Comparison of ENCODE assay signal across 32 cellular contexts in genomic region chr15:23518104-23518503, GRCh38. TPM values are rescaled to one million over a fixed set of nuclear protein-coding genes. Genes with fewer than 3 reads are reported as not detected.
"Had no signal": no experiment of that assay in that cellular context is flagged by ENCODE, and none has a peak within 500 bp of the region (broad histone marks: within the 10 kb centered on the region; RNA-seq: fewer than 3 reads in every experiment).

No MANE protein-coding gene starts in this region.

- H3K36me3 ChIP-seq: ascending aorta, cardiac muscle cell, gastrocnemius medialis, left ventricle myocardium inferior, prostate gland, sigmoid colon, tibial artery had no signal

- H3K4me3 Mint-ChIP-seq: activated B cell treated with CpG ODN at 0.5 μM for 24 hours; activated CD4-positive, alpha-beta T cell treated with anti-CD3 and anti-CD28 coated beads for 36 hours; activated naive CD4-positive, alpha-beta T cell treated with anti-CD3 and anti-CD28 coated beads, Interleukin-2, amount 10 ng/mL, durations not matched to agents 7 days and 5 days; activated naive CD8-positive, alpha-beta T cell treated with anti-CD3 and anti-CD28 coated beads, Interleukin-2, amount 10 ng/mL, durations not matched to agents 7 days and 5 days; brain; effector memory CD8-positive, alpha-beta T cell; nephron; stimulated activated memory B cell treated with anti-CD40 and anti-IgM and Interleukin-4, amounts not matched to agents 10 μg/mL and 1 μg/mL and 100 μg/mL, for 72 hours; stimulated activated naive CD8-positive, alpha-beta T cell treated with anti-CD3 and anti-CD28 coated beads, Interleukin-15, amount 100 ng/mL, for 72 hours had no signal

- H3K9me3 Mint-ChIP-seq: activated B cell treated with CpG ODN at 0.5 μM for 24 hours; activated naive CD4-positive, alpha-beta T cell treated with anti-CD3 and anti-CD28 coated beads, Interleukin-2, amount 10 ng/mL, durations not matched to agents 7 days and 5 days; stimulated activated memory B cell treated with anti-CD40 and anti-IgM and Interleukin-4, amounts not matched to agents 10 μg/mL and 1 μg/mL and 100 μg/mL, for 72 hours; stimulated activated naive CD8-positive, alpha-beta T cell treated with anti-CD3 and anti-CD28 coated beads, Interleukin-15, amount 100 ng/mL, for 72 hours had no signal

- H3K9me3 ChIP-seq: ascending aorta, gastrocnemius medialis, left ventricle myocardium inferior, mucosa of descending colon, prostate gland, sigmoid colon, tibial artery had no signal

- DNase-seq: activated B cell treated with CpG ODN at 0.5 μM for 24 hours; activated CD4-positive, alpha-beta T cell treated with anti-CD3 and anti-CD28 coated beads for 36 hours; activated CD4-positive, alpha-beta T cell treated with anti-CD3 and anti-CD28 coated beads, Interleukin-2, amount 50 U/mL, for 4 hours; activated effector memory CD4-positive, alpha-beta T cell treated with Interleukin-2 at 50 U/mL for 16 hours; activated naive CD4-positive, alpha-beta T cell treated with anti-CD3 and anti-CD28 coated beads, Interleukin-2, amount 10 ng/mL, durations not matched to agents 7 days and 5 days; activated naive CD8-positive, alpha-beta T cell treated with anti-CD3 and anti-CD28 coated beads, Interleukin-2, amount 10 ng/mL, durations not matched to agents 7 days and 5 days; activated T-cell treated with anti-CD3 and anti-CD28 coated beads for 4 hours; cortex of kidney; effector memory CD8-positive, alpha-beta T cell; erythroblast; gastrocnemius medialis; glutamatergic neuron; islet precursor cell; left ventricle myocardium inferior; mucosa of descending colon; sigmoid colon; stimulated activated CD4-positive, alpha-beta T cell treated with anti-CD3 and anti-CD28 coated beads, Interleukin-1b, Interleukin-23, amount 100 ng/mL, for 48 hours; stimulated activated CD4-positive, alpha-beta T cell treated with anti-CD3 and anti-CD28 coated beads, Interleukin-4, amount 100 ng/mL, for 4 hours; stimulated activated CD8-positive, alpha-beta memory T cell treated with anti-CD3 and anti-CD28 coated beads, Interleukin-4, amount 100 ng/mL, for 48 hours; stimulated activated naive CD8-positive, alpha-beta T cell treated with anti-CD3 and anti-CD28 coated beads, Interleukin-15, amount 100 ng/mL, for 72 hours; substantia nigra; T-helper 2 cell; tibial artery had no signal

- H3K36me3 Mint-ChIP-seq: activated naive CD4-positive, alpha-beta T cell treated with anti-CD3 and anti-CD28 coated beads, Interleukin-2, amount 10 ng/mL, durations not matched to agents 7 days and 5 days; activated naive CD8-positive, alpha-beta T cell treated with anti-CD3 and anti-CD28 coated beads, Interleukin-2, amount 10 ng/mL, durations not matched to agents 7 days and 5 days; brain; stimulated activated memory B cell treated with anti-CD40 and anti-IgM and Interleukin-4, amounts not matched to agents 10 μg/mL and 1 μg/mL and 100 μg/mL, for 72 hours had no signal

- H3K4me2 ChIP-seq: smooth muscle cell had no signal

- H3K27ac ChIP-seq: ascending aorta, cardiac muscle cell, gastrocnemius medialis, left ventricle myocardium inferior, prostate gland, sigmoid colon, tibial artery had no signal

- H3K27me3 ChIP-seq: ascending aorta, cardiac muscle cell, gastrocnemius medialis, sigmoid colon, tibial artery had no signal

- H3K4me3 ChIP-seq: ascending aorta, cardiac muscle cell, gastrocnemius medialis, left ventricle myocardium inferior, lung, mucosa of descending colon, prostate gland, sigmoid colon, smooth muscle cell, tibial artery had no signal

- H3K27ac Mint-ChIP-seq: activated B cell treated with CpG ODN at 0.5 μM for 24 hours; activated CD4-positive, alpha-beta T cell treated with anti-CD3 and anti-CD28 coated beads for 36 hours; activated naive CD4-positive, alpha-beta T cell treated with anti-CD3 and anti-CD28 coated beads, Interleukin-2, amount 10 ng/mL, durations not matched to agents 7 days and 5 days; activated naive CD8-positive, alpha-beta T cell treated with anti-CD3 and anti-CD28 coated beads, Interleukin-2, amount 10 ng/mL, durations not matched to agents 7 days and 5 days; brain; effector memory CD8-positive, alpha-beta T cell; nephron; stimulated activated memory B cell treated with anti-CD40 and anti-IgM and Interleukin-4, amounts not matched to agents 10 μg/mL and 1 μg/mL and 100 μg/mL, for 72 hours had no signal

- H3K27me3 Mint-ChIP-seq: activated B cell treated with CpG ODN at 0.5 μM for 24 hours; activated naive CD4-positive, alpha-beta T cell treated with anti-CD3 and anti-CD28 coated beads, Interleukin-2, amount 10 ng/mL, durations not matched to agents 7 days and 5 days; activated naive CD8-positive, alpha-beta T cell treated with anti-CD3 and anti-CD28 coated beads, Interleukin-2, amount 10 ng/mL, durations not matched to agents 7 days and 5 days; brain; stimulated activated memory B cell treated with anti-CD40 and anti-IgM and Interleukin-4, amounts not matched to agents 10 μg/mL and 1 μg/mL and 100 μg/mL, for 72 hours; stimulated activated naive CD8-positive, alpha-beta T cell treated with anti-CD3 and anti-CD28 coated beads, Interleukin-15, amount 100 ng/mL, for 72 hours had no signal

- ATAC-seq: activated CD4-positive, alpha-beta T cell treated with anti-CD3 and anti-CD28 coated beads for 36 hours; effector memory CD8-positive, alpha-beta T cell; gastrocnemius medialis; mucosa of descending colon; stimulated activated memory B cell treated with anti-CD40 and anti-IgM and Interleukin-4, amounts not matched to agents 10 μg/mL and 1 μg/mL and 100 μg/mL, for 72 hours; stimulated activated naive CD8-positive, alpha-beta T cell treated with anti-CD3 and anti-CD28 coated beads, Interleukin-15, amount 100 ng/mL, for 72 hours had no signal

- H3K4me1 ChIP-seq: ascending aorta, gastrocnemius medialis, left ventricle myocardium inferior, prostate gland, sigmoid colon, tibial artery had no signal

- H3K4me1 Mint-ChIP-seq: activated B cell treated with CpG ODN at 0.5 μM for 24 hours; activated CD4-positive, alpha-beta T cell treated with anti-CD3 and anti-CD28 coated beads for 36 hours; activated naive CD4-positive, alpha-beta T cell treated with anti-CD3 and anti-CD28 coated beads, Interleukin-2, amount 10 ng/mL, durations not matched to agents 7 days and 5 days; activated naive CD8-positive, alpha-beta T cell treated with anti-CD3 and anti-CD28 coated beads, Interleukin-2, amount 10 ng/mL, durations not matched to agents 7 days and 5 days; brain; nephron; stimulated activated memory B cell treated with anti-CD40 and anti-IgM and Interleukin-4, amounts not matched to agents 10 μg/mL and 1 μg/mL and 100 μg/mL, for 72 hours; stimulated activated naive CD8-positive, alpha-beta T cell treated with anti-CD3 and anti-CD28 coated beads, Interleukin-15, amount 100 ng/mL, for 72 hours had no signal

RNA-seq across cellular contexts. Expression of gene MKRN3, which starts 47.4 kb away (rescaled TPM):
- total RNA-seq: cardiac muscle cell, lung, mesenteric fat pad, smooth muscle cell had no signal
- polyA plus RNA-seq: cardiac muscle cell, smooth muscle cell had no signal
